ENCODE assay signal across 1 cellular context in the genomic region with DNA sequence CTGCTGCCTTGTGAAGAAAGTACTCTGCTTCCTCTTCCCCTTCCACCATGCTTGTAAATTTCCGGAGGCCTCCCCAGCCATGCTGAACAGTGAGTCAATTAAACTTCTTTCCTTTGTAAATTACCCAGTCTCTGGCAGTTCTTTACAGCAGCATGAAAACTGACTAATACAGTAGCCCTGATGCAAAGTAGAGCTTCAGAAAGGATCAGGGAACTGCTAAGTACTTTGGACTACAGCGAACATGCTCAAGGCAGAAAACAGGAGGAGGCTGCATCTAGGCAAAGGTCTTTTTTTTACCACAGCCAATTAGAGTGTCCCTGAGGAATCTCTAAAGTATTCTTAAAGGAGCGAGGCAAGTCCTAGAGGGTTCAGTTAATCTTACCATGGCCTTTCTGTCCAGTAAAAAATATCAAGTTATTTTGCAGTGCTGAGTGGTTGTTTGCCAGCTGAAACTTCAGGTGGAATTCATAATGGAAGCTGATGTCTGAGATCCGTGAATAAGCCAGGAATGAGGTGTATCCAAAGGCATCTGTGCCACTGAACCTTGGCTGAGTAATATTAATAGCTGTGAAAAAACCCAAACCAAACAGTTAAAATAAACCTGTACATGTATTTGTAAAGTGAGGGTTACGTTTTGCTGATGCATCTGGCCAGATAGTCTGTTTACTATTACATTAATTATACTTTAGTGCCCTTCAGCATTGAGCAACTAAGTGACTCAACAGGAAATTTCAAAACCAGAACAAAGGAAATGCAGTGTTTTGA.
TF ChIP-seq lines count a peak whose summit lies in the region.

No MANE protein-coding gene starts in this region.

TF ChIP-seq in HepG2, 621 proteins besides CTCF, POLR2A, EP300 and RAD21 (continued from another document and continues in another):
- TF ChIP-seq, protein P1, sequence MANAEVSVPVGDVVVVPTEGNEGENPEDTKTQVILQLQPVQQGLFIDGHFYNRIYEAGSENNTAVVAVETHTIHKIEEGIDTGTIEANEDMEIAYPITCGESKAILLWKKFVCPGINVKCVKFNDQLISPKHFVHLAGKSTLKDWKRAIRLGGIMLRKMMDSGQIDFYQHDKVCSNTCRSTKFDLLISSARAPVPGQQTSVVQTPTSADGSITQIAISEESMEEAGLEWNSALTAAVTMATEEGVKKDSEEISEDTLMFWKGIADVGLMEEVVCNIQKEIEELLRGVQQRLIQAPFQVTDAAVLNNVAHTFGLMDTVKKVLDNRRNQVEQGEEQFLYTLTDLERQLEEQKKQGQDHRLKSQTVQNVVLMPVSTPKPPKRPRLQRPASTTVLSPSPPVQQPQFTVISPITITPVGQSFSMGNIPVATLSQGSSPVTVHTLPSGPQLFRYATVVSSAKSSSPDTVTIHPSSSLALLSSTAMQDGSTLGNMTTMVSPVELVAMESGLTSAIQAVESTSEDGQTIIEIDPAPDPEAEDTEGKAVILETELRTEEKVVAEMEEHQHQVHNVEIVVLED (CRISPR knock-in tag; IDR thresholded peaks at IDR 0.05; ENCODE audit: borderline replicate concordance), result no peak
- TF ChIP-seq SETDB1 (CRISPR knock-in tag; IDR thresholded peaks at IDR 0.05; ENCODE audit: borderline replicate concordance) (no peak), HHEX (CRISPR knock-in tag; IDR thresholded peaks at IDR 0.05) (peak; percentile 60; the same call in 1 of the 2 replicates), TCF12 (IDR thresholded peaks at IDR 0.05) (no peak), TCF12 (CRISPR knock-in tag; IDR thresholded peaks at IDR 0.05) (peak; percentile 77), TBL1XR1 (IDR thresholded peaks at IDR 0.05; ENCODE audit: borderline replicate concordance, low read length, partially characterized antibody) (peak; percentile 38), ZSCAN12 (CRISPR knock-in tag; IDR thresholded peaks at IDR 0.05) (0 out of 2 replicates have a peak, but pooled peaks have one; percentile 13), GABPA (IDR thresholded peaks at IDR 0.05; ENCODE audit: low read depth, low read length) (no peak), GABPA (CRISPR knock-in tag; IDR thresholded peaks at IDR 0.05; ENCODE audit: low read depth) (peak; percentile 42; the same call in 1 of the 2 replicates), RBM39 (IDR thresholded peaks at IDR 0.05; ENCODE audit: low read depth, low read length, poor library complexity, severe bottlenecking) (no peak), MIXL1 (CRISPR knock-in tag; IDR thresholded peaks at IDR 0.05) (peak; percentile 90; the same call in 1 of the 2 replicates), KMT2A (CRISPR knock-in tag; IDR thresholded peaks at IDR 0.05) (no peak), JUND (CRISPR knock-in tag; IDR thresholded peaks at IDR 0.05) (peak; percentile 78), ZNF563 (CRISPR knock-in tag; IDR thresholded peaks at IDR 0.05) (no peak), NCOR1 (IDR thresholded peaks at IDR 0.05; ENCODE audit: borderline replicate concordance, low read length) (peak; percentile 66; the same call in 1 of the 2 replicates), ATF1 (CRISPR knock-in tag; IDR thresholded peaks at IDR 0.05) (no peak), RXRB (CRISPR knock-in tag; IDR thresholded peaks at IDR 0.05; ENCODE audit: borderline replicate concordance) (peak; percentile 76; the same call in 1 of the 2 replicates), SOX13 (IDR thresholded peaks at IDR 0.05) (peak; percentile 73; the same call in 1 of the 2 replicates), SOX13 (CRISPR knock-in tag; conservative IDR thresholded peaks at IDR 0.05 in 1 of 2, IDR thresholded peaks at IDR 0.05 in 1 of 2) (peak in 1 of 2 experiments; percentile 95; a peak in 2 of 4 replicates), FOSL2 (CRISPR knock-in tag; IDR thresholded peaks at IDR 0.05) (peak; percentile 91), KLF12 (CRISPR knock-in tag; IDR thresholded peaks at IDR 0.05; ENCODE audit: borderline replicate concordance) (no peak), SOX6 (IDR thresholded peaks at IDR 0.05) (no peak), SOX6 (CRISPR knock-in tag; IDR thresholded peaks at IDR 0.05) (peak; percentile 98), NCOA2 (CRISPR knock-in tag; IDR thresholded peaks at IDR 0.05) (peak; percentile 84), TP53 (CRISPR knock-in tag; conservative IDR thresholded peaks at IDR 0.05) (no peak), CREB1 (IDR thresholded peaks at IDR 0.05) (no peak), CREB1 (CRISPR knock-in tag; IDR thresholded peaks at IDR 0.05) (peak; percentile 71), ARID2 (CRISPR knock-in tag; IDR thresholded peaks at IDR 0.05; ENCODE audit: borderline replicate concordance) (0 out of 2 replicates have a peak, but pooled peaks have one; percentile 35), CREM (IDR thresholded peaks at IDR 0.05) (peak; percentile 70; the same call in 1 of the 2 replicates), CREM (CRISPR knock-in tag; IDR thresholded peaks at IDR 0.05) (no peak), CEBPB (IDR thresholded peaks at IDR 0.05; ENCODE audit: borderline replicate concordance, low read depth, low read length) (peak; percentile 96)
- TF ChIP-seq, protein P2, sequence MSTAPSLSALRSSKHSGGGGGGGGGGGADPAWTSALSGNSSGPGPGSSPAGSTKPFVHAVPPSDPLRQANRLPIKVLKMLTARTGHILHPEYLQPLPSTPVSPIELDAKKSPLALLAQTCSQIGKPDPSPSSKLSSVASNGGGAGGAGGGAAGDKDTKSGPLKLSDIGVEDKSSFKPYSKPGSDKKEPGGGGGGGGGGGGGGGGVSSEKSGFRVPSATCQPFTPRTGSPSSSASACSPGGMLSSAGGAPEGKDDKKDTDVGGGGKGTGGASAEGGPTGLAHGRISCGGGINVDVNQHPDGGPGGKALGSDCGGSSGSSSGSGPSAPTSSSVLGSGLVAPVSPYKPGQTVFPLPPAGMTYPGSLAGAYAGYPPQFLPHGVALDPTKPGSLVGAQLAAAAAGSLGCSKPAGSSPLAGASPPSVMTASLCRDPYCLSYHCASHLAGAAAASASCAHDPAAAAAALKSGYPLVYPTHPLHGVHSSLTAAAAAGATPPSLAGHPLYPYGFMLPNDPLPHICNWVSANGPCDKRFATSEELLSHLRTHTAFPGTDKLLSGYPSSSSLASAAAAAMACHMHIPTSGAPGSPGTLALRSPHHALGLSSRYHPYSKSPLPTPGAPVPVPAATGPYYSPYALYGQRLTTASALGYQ (CRISPR knock-in tag; IDR thresholded peaks at IDR 0.05), result 0 out of 2 replicates have a peak, but pooled peaks have one; percentile 37
- TF ChIP-seq, protein P3, sequence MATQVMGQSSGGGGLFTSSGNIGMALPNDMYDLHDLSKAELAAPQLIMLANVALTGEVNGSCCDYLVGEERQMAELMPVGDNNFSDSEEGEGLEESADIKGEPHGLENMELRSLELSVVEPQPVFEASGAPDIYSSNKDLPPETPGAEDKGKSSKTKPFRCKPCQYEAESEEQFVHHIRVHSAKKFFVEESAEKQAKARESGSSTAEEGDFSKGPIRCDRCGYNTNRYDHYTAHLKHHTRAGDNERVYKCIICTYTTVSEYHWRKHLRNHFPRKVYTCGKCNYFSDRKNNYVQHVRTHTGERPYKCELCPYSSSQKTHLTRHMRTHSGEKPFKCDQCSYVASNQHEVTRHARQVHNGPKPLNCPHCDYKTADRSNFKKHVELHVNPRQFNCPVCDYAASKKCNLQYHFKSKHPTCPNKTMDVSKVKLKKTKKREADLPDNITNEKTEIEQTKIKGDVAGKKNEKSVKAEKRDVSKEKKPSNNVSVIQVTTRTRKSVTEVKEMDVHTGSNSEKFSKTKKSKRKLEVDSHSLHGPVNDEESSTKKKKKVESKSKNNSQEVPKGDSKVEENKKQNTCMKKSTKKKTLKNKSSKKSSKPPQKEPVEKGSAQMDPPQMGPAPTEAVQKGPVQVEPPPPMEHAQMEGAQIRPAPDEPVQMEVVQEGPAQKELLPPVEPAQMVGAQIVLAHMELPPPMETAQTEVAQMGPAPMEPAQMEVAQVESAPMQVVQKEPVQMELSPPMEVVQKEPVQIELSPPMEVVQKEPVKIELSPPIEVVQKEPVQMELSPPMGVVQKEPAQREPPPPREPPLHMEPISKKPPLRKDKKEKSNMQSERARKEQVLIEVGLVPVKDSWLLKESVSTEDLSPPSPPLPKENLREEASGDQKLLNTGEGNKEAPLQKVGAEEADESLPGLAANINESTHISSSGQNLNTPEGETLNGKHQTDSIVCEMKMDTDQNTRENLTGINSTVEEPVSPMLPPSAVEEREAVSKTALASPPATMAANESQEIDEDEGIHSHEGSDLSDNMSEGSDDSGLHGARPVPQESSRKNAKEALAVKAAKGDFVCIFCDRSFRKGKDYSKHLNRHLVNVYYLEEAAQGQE (IDR thresholded peaks at IDR 0.05; ENCODE audit: borderline replicate concordance in 1 of 2, low read depth in 1 of 2, low read length in 2 of 2), result 0 out of 4 replicates have a peak, but pooled peaks of 1 of the 2 experiments have one; percentile 36
- TF ChIP-seq, protein P4, sequence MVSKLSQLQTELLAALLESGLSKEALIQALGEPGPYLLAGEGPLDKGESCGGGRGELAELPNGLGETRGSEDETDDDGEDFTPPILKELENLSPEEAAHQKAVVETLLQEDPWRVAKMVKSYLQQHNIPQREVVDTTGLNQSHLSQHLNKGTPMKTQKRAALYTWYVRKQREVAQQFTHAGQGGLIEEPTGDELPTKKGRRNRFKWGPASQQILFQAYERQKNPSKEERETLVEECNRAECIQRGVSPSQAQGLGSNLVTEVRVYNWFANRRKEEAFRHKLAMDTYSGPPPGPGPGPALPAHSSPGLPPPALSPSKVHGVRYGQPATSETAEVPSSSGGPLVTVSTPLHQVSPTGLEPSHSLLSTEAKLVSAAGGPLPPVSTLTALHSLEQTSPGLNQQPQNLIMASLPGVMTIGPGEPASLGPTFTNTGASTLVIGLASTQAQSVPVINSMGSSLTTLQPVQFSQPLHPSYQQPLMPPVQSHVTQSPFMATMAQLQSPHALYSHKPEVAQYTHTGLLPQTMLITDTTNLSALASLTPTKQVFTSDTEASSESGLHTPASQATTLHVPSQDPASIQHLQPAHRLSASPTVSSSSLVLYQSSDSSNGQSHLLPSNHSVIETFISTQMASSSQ (IDR thresholded peaks at IDR 0.05; ENCODE audit: low read depth), result peak; percentile 61
- TF ChIP-seq, protein P4 (CRISPR knock-in tag; IDR thresholded peaks at IDR 0.05; ENCODE audit: borderline replicate concordance), result no peak
- TF ChIP-seq, protein P5, sequence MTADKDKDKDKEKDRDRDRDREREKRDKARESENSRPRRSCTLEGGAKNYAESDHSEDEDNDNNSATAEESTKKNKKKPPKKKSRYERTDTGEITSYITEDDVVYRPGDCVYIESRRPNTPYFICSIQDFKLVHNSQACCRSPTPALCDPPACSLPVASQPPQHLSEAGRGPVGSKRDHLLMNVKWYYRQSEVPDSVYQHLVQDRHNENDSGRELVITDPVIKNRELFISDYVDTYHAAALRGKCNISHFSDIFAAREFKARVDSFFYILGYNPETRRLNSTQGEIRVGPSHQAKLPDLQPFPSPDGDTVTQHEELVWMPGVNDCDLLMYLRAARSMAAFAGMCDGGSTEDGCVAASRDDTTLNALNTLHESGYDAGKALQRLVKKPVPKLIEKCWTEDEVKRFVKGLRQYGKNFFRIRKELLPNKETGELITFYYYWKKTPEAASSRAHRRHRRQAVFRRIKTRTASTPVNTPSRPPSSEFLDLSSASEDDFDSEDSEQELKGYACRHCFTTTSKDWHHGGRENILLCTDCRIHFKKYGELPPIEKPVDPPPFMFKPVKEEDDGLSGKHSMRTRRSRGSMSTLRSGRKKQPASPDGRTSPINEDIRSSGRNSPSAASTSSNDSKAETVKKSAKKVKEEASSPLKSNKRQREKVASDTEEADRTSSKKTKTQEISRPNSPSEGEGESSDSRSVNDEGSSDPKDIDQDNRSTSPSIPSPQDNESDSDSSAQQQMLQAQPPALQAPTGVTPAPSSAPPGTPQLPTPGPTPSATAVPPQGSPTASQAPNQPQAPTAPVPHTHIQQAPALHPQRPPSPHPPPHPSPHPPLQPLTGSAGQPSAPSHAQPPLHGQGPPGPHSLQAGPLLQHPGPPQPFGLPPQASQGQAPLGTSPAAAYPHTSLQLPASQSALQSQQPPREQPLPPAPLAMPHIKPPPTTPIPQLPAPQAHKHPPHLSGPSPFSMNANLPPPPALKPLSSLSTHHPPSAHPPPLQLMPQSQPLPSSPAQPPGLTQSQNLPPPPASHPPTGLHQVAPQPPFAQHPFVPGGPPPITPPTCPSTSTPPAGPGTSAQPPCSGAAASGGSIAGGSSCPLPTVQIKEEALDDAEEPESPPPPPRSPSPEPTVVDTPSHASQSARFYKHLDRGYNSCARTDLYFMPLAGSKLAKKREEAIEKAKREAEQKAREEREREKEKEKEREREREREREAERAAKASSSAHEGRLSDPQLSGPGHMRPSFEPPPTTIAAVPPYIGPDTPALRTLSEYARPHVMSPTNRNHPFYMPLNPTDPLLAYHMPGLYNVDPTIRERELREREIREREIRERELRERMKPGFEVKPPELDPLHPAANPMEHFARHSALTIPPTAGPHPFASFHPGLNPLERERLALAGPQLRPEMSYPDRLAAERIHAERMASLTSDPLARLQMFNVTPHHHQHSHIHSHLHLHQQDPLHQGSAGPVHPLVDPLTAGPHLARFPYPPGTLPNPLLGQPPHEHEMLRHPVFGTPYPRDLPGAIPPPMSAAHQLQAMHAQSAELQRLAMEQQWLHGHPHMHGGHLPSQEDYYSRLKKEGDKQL (CRISPR knock-in tag; IDR thresholded peaks at IDR 0.05; ENCODE audit: low read depth), result peak; percentile 83
- TF ChIP-seq, protein P6, sequence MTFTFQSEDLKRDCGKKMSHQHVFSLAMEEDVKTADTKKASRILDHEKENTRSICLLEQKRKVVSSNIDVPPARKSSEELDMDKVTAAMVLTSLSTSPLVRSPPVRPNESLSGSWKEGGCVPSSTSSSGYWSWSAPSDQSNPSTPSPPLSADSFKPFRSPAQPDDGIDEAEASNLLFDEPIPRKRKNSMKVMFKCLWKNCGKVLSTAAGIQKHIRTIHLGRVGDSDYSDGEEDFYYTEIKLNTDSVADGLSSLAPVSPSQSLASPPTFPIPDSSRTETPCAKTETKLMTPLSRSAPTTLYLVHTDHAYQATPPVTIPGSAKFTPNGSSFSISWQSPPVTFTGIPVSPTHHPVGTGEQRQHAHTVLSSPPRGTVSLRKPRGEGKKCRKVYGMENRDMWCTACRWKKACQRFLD (CRISPR knock-in tag; IDR thresholded peaks at IDR 0.05; ENCODE audit: borderline replicate concordance), result no peak
- TF ChIP-seq, protein P7, sequence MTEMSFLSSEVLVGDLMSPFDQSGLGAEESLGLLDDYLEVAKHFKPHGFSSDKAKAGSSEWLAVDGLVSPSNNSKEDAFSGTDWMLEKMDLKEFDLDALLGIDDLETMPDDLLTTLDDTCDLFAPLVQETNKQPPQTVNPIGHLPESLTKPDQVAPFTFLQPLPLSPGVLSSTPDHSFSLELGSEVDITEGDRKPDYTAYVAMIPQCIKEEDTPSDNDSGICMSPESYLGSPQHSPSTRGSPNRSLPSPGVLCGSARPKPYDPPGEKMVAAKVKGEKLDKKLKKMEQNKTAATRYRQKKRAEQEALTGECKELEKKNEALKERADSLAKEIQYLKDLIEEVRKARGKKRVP (CRISPR knock-in tag; IDR thresholded peaks at IDR 0.05), result peak in 1 of 2 experiments; percentile 78; a peak in 2 of 4 replicates
